Comparison of ENCODE assay signal across 17 cellular contexts in genomic region chr3:187919990-187920389, GRCh38.
DNase-seq lines count a peak whose midpoint lies in the region; ATAC-seq and TF ChIP-seq lines count a peak whose summit lies in the region.
"Had no signal": no experiment of that assay in that cellular context is flagged by ENCODE, and none has a peak within 500 bp of the region (broad histone marks: within the 10 kb centered on the region; RNA-seq: fewer than 3 reads in every experiment).

No MANE protein-coding gene starts in this region.

- no peak overlapping the region for H4K8ac ChIP-seq in IMR-90 (ENCODE audit: low read depth in 2 of 2, low read length in 2 of 2)

- no TSS peak for BruUV-seq in IMR-90 (replicated peaks; lab: Mats Ljungman, UMichigan)

- H4K5ac ChIP-seq in IMR-90 (ENCODE audit: low read depth, low read length): no peak overlapping the region

- no peak overlapping the region for H3K4ac ChIP-seq in IMR-90 (ENCODE audit: low read depth, low read length)

- H3K27ac Mint-ChIP-seq in T-helper 2 cell treated with Interferon-gamma antibody and Interleukin-4, amounts not matched to agents 5 μg/mL and 100 μg/mL, for 36 hours: peak overlapping the region; percentile 90
- H3K27ac Mint-ChIP-seq in activated naive CD8-positive, alpha-beta T cell treated with anti-CD3 and anti-CD28 coated beads, Interleukin-2, amount 10 ng/mL, durations not matched to agents 7 days and 5 days: peak overlapping the region; percentile 94

- POLR2A ChIA-PET in IMR-90 (lab: Charles Lee; ENCODE audit: unreplicated experiment): no interaction called here
- POLR2A ChIA-PET in activated naive CD8-positive, alpha-beta T cell treated with anti-CD3 and anti-CD28 coated beads, Interleukin-2, amount 10 ng/mL, durations not matched to agents 7 days and 5 days (lab: Charles Lee): interaction anchor here (0.7 to 1.0 kb wide), 3 partner anchors 20 to 175 kb away, joined by 3 to 9 read pairs (median 5); partner anchors contain the start of gene BCL6

- in situ Hi-C loops in IMR-90 (cut with MboI; ENCODE audit: low sequenced_read_pairs): no loop called here

- no peak for TF ChIP-seq CTCF in IMR-90 (conservative IDR thresholded peaks at IDR 0.05; ENCODE audit: low read depth, low read length)
- TF ChIP-seq CTCF in neutrophil (IDR thresholded peaks at IDR 0.05): no peak

- H2AK9ac ChIP-seq in IMR-90 (replicated peaks; ENCODE audit: low read depth, low read length, poor library complexity): no peak overlapping the region

- no peaks in the 10 kb centered on the region for H3K79me1 ChIP-seq in IMR-90 (ENCODE audit: low read depth in 1 of 2, low read length in 2 of 2)

- no peak overlapping the region for H3K23ac ChIP-seq in IMR-90 (ENCODE audit: low read depth, low read length)

- no peak overlapping the region for H2BK15ac ChIP-seq in IMR-90 (ENCODE audit: low read depth, low read length)

- H3K9ac ChIP-seq in IMR-90 (ENCODE audit: low read depth, low read length): no peak overlapping the region

- H3K36me3 Mint-ChIP-seq in T-helper 2 cell treated with Interferon-gamma antibody and Interleukin-4, amounts not matched to agents 5 μg/mL and 100 μg/mL, for 36 hours (ENCODE audit: low read depth): peaks cover 11% of the 10 kb centered on the region
- peaks cover 18% of the 10 kb centered on the region for H3K36me3 Mint-ChIP-seq in activated naive CD8-positive, alpha-beta T cell treated with anti-CD3 and anti-CD28 coated beads, Interleukin-2, amount 10 ng/mL, durations not matched to agents 7 days and 5 days

- CTCF ChIA-PET in IMR-90 (lab: Yijun Ruan, JAX): no interaction called here

- H3K4me3 Mint-ChIP-seq in T-helper 2 cell treated with Interferon-gamma antibody and Interleukin-4, amounts not matched to agents 5 μg/mL and 100 μg/mL, for 36 hours: peak overlapping the region; percentile 71
- peak overlapping the region; percentile 73 for H3K4me3 Mint-ChIP-seq in activated naive CD8-positive, alpha-beta T cell treated with anti-CD3 and anti-CD28 coated beads, Interleukin-2, amount 10 ng/mL, durations not matched to agents 7 days and 5 days

- H3K27me3 ChIP-seq in IMR-90 (ENCODE audit: control insufficient read depth, insufficient read depth, low read length) (no peaks in the 10 kb centered on the region), neutrophil (no peaks in the 10 kb centered on the region)
- H3K27me3 ChIP-seq: body of pancreas, hepatocyte, upper lobe of left lung had no signal

- no peak for DNase-seq in T-helper 2 cell treated with Interferon-gamma antibody and Interleukin-4, amounts not matched to agents 5 μg/mL and 100 μg/mL, for 36 hours (ENCODE audit: low spot score)
- DNase-seq in T-helper 2 cell: no peak
- DNase-seq in IMR-90: peak; percentile 78
- DNase-seq in activated naive CD8-positive, alpha-beta T cell treated with anti-CD3 and anti-CD28 coated beads, Interleukin-2, amount 10 ng/mL, durations not matched to agents 7 days and 5 days: no peak
- DNase-seq in HK-2 (ENCODE audit: unreplicated experiment): no peak
- no peak for DNase-seq in 8988T
- no peak for DNase-seq in DMS153 (lab: John Stamatoyannopoulos, UW)
- DNase-seq: activated CD8-positive, alpha-beta memory T cell treated with anti-CD3 and anti-CD28 coated beads, Interleukin-2, amount 50 U/mL, for 4 hours; body of pancreas; left ventricle myocardium superior; NCI-H2227 treated with DMSO at 0.1 percent for 48 hours; T-helper 9 cell; upper lobe of left lung had no signal

- H3K4me3 ChIP-seq in IMR-90 (ENCODE audit: insufficient read depth, low read depth, low read length) (no peak overlapping the region), neutrophil (ENCODE audit: low read depth in 1 of 2, low read length in 1 of 2) (no peak overlapping the region)
- H3K4me3 ChIP-seq: body of pancreas, hepatocyte, smooth muscle cell had no signal

- no peak overlapping the region for H2BK120ac ChIP-seq in IMR-90 (ENCODE audit: low read depth, low read length)

- H3K4me2 ChIP-seq in IMR-90 (ENCODE audit: low read depth, low read length): peak overlapping the region; percentile 42; the same call in 1 of the 2 replicates
- H3K4me2 ChIP-seq: hepatocyte had no signal

- no peak for TF ChIP-seq RAD21 in IMR-90 (IDR thresholded peaks at IDR 0.05; ENCODE audit: low read length)

- no peaks in the 10 kb centered on the region for H4K20me1 ChIP-seq in IMR-90 (ENCODE audit: insufficient read depth, low read length)

- no peak overlapping the region for H2AFZ ChIP-seq in IMR-90 (replicated peaks; ENCODE audit: low read length, poor library complexity)
- H2AFZ ChIP-seq: hepatocyte had no signal

- dilution Hi-C loops in IMR-90 (cut with HindIII; ENCODE audit: low sequenced_read_pairs, unreplicated experiment): no loop called here

- no peak overlapping the region for H3K56ac ChIP-seq in IMR-90 (ENCODE audit: extremely low read depth, insufficient read depth, low read length)

- ATAC-seq in IMR-90 (ENCODE audit: low read depth): peak; percentile 52
- ATAC-seq in activated naive CD8-positive, alpha-beta T cell treated with anti-CD3 and anti-CD28 coated beads, Interleukin-2, amount 10 ng/mL, durations not matched to agents 7 days and 5 days (ENCODE audit: low read depth): no peak
- ATAC-seq: body of pancreas, Panc1 had no signal

- 0 out of 2 replicates have a peak, but pooled peaks cover 3% of the 10 kb centered on the region for H3K9me1 ChIP-seq in IMR-90 (ENCODE audit: insufficient read depth, low read length)

- intact Hi-C loops in IMR-90 (cut with micrococcal nuclease): loop anchor here (10.0 kb wide), 1 partner anchor 345 kb away; no protein-coding TSS in a partner anchor

- H2BK5ac ChIP-seq in IMR-90 (ENCODE audit: low read depth, low read length, poor library complexity, severe bottlenecking): no peak overlapping the region

- H4K91ac ChIP-seq in IMR-90 (ENCODE audit: insufficient read depth, low read depth, low read length): no peak overlapping the region

- no peak overlapping the region for H3K14ac ChIP-seq in IMR-90 (replicated peaks; ENCODE audit: low read depth, low read length)

- no CpG with 5 or more reads among the region's 2 CpGs for WGBS in IMR-90 (ENCODE audit: extremely low coverage in 2 of 2, insufficient read length in 1 of 2), 2 experiments

- H3K9me3 ChIP-seq in IMR-90 (ENCODE audit: control insufficient read depth, insufficient read depth, low read length): 0 out of 2 replicates have a peak, but pooled peaks cover 3% of the 10 kb centered on the region
- peaks cover 3% of the 10 kb centered on the region for H3K9me3 ChIP-seq in neutrophil
- H3K9me3 ChIP-seq: body of pancreas had no signal

- peaks cover 58% of the 10 kb centered on the region for H3K4me1 Mint-ChIP-seq in T-helper 2 cell treated with Interferon-gamma antibody and Interleukin-4, amounts not matched to agents 5 μg/mL and 100 μg/mL, for 36 hours (ENCODE audit: low read depth)
- H3K4me1 Mint-ChIP-seq in activated naive CD8-positive, alpha-beta T cell treated with anti-CD3 and anti-CD28 coated beads, Interleukin-2, amount 10 ng/mL, durations not matched to agents 7 days and 5 days: peaks cover 51% of the 10 kb centered on the region

- H3K27me3 Mint-ChIP-seq in T-helper 2 cell treated with Interferon-gamma antibody and Interleukin-4, amounts not matched to agents 5 μg/mL and 100 μg/mL, for 36 hours (ENCODE audit: low read depth): peaks cover 8% of the 10 kb centered on the region
- H3K27me3 Mint-ChIP-seq in activated naive CD8-positive, alpha-beta T cell treated with anti-CD3 and anti-CD28 coated beads, Interleukin-2, amount 10 ng/mL, durations not matched to agents 7 days and 5 days: no peaks in the 10 kb centered on the region

- H3K36me3 ChIP-seq in IMR-90 (ENCODE audit: control insufficient read depth, insufficient read depth, low read length): no peaks in the 10 kb centered on the region
- no peaks in the 10 kb centered on the region for H3K36me3 ChIP-seq in neutrophil
- H3K36me3 ChIP-seq: upper lobe of left lung had no signal

- H3K9me3 Mint-ChIP-seq in T-helper 2 cell treated with Interferon-gamma antibody and Interleukin-4, amounts not matched to agents 5 μg/mL and 100 μg/mL, for 36 hours: peaks cover 16% of the 10 kb centered on the region
- H3K9me3 Mint-ChIP-seq in activated naive CD8-positive, alpha-beta T cell treated with anti-CD3 and anti-CD28 coated beads, Interleukin-2, amount 10 ng/mL, durations not matched to agents 7 days and 5 days: peaks cover 9% of the 10 kb centered on the region

- H3K4me1 ChIP-seq in IMR-90 (ENCODE audit: control insufficient read depth, insufficient read depth, low read length) (peaks cover 23% of the 10 kb centered on the region), neutrophil (ENCODE audit: control insufficient read depth in 1 of 2, insufficient read depth in 1 of 2, low read depth in 1 of 2, low read length in 1 of 2) (peaks cover 52 to 56% of the 10 kb centered on the region in 2 experiments)
- H3K4me1 ChIP-seq: body of pancreas had no signal

- no peak overlapping the region for H2AK5ac ChIP-seq in IMR-90 (ENCODE audit: low read depth, low read length)

- H3K18ac ChIP-seq in IMR-90 (ENCODE audit: low read depth, low read length): peak overlapping the region; percentile 33; the same call in 1 of the 2 replicates

- no peak overlapping the region for H2BK20ac ChIP-seq in IMR-90 (ENCODE audit: low read depth, low read length)

- TF ChIP-seq POLR2A in IMR-90 (IDR thresholded peaks at IDR 0.05; ENCODE audit: low read depth, low read length): no peak

- H3K27ac ChIP-seq in IMR-90 (ENCODE audit: insufficient read depth, low read length) (no peak overlapping the region), neutrophil (peak overlapping the region; percentile 88)
- H3K27ac ChIP-seq: body of pancreas, hepatocyte had no signal

TF ChIP-seq in IMR-90, 13 proteins besides CTCF, POLR2A, EP300 and RAD21:
- TF ChIP-seq CEBPB (IDR thresholded peaks at IDR 0.05; ENCODE audit: low read depth, low read length): peak; percentile 52
- no peak for TF ChIP-seq FOS (IDR thresholded peaks at IDR 0.05; ENCODE audit: low read depth, low read length)
- no peak for TF ChIP-seq RFX5 (IDR thresholded peaks at IDR 0.05; ENCODE audit: low read depth, low read length)
- TF ChIP-seq SMC3 (IDR thresholded peaks at IDR 0.05; ENCODE audit: low read depth, low read length): no peak
TF ChIP-seq in IMR-90: peak in this region for 1.
